In genomic region chr2:198127627-198128026, GRCh38 we compare ENCODE assay signal across 7 cellular contexts.
DNase-seq lines count a peak whose midpoint lies in the region; ATAC-seq and TF ChIP-seq lines count a peak whose summit lies in the region.

No MANE protein-coding gene starts in this region.

- H3K9me3 ChIP-seq in esophagus muscularis mucosa, result no peaks in the 10 kb centered on the region
- no peaks in the 10 kb centered on the region for H3K9me3 ChIP-seq in uterus

- TF ChIP-seq CTCF in GM12865 (IDR thresholded peaks at IDR 0.05; ENCODE audit: insufficient read depth, low read depth, low read length, missing control alignments) (peak; percentile 69), esophagus muscularis mucosa (IDR thresholded peaks at IDR 0.05) (peak; percentile 55 to 66 (median 59)), neural crest cell (conservative IDR thresholded peaks at IDR 0.05) (peak; percentile 75), uterus (IDR thresholded peaks at IDR 0.05) (peak; percentile 37 to 51 (median 44))

- WGBS in esophagus muscularis mucosa, result 91% methylated on average over 1 of the region's 1 CpG

- H3K27me3 ChIP-seq in esophagus muscularis mucosa (no peaks in the 10 kb centered on the region), uterus (no peaks in the 10 kb centered on the region)

- peak; percentile 70 for ATAC-seq in HG02759 (IDR thresholded peaks at IDR 0.05; ENCODE audit: unreplicated experiment)

- peaks cover 8 to 28% (median 16%) of the 10 kb centered on the region in 4 donors for H3K4me1 ChIP-seq in esophagus muscularis mucosa
- H3K4me1 ChIP-seq in uterus, result no peaks in the 10 kb centered on the region

- DNase-seq in GM12865 (ENCODE audit: low read depth) (peak; percentile 78), NCI-H460 (ENCODE audit: extremely low read depth, low read depth) (peak; percentile 64), esophagus muscularis mucosa (ENCODE audit: extremely low spot score) (no peak), neural crest cell (ENCODE audit: low read depth, low spot score) (peak; percentile 9), uterus (peak; percentile 19 to 21)
- DNase-seq in activated CD4-positive, alpha-beta T cell treated with anti-CD3 and anti-CD28 coated beads, Interleukin-2, amount 50 U/mL, for 48 hours, result peak; percentile 45 to 53

- no peaks in the 10 kb centered on the region for H3K36me3 Mint-ChIP-seq in neural crest cell (ENCODE audit: low read depth)

- H3K4me3 ChIP-seq in GM12865 (ENCODE audit: low read depth, low read length), result no peak overlapping the region
- H3K4me3 ChIP-seq in esophagus muscularis mucosa, result no peak overlapping the region
- H3K4me3 ChIP-seq in uterus, result no peak overlapping the region

- H3K27me3 Mint-ChIP-seq in neural crest cell (ENCODE audit: low read depth), result peaks cover 11% of the 10 kb centered on the region

- H3K27ac ChIP-seq in esophagus muscularis mucosa (replicated peaks in 1 of 4) (no peak overlapping the region), uterus (no peak overlapping the region)

- no peak for TF ChIP-seq POLR2A in esophagus muscularis mucosa (IDR thresholded peaks at IDR 0.05; ENCODE audit: low read depth)
- no peak for TF ChIP-seq POLR2A in uterus (IDR thresholded peaks at IDR 0.05)

- no peak overlapping the region for H3K27ac Mint-ChIP-seq in neural crest cell (ENCODE audit: unreplicated experiment)

- H3K36me3 ChIP-seq in esophagus muscularis mucosa (peaks cover 0 to 6% (median 0%) of the 10 kb centered on the region in 4 donors), uterus (no peaks in the 10 kb centered on the region)

- TF ChIP-seq EP300 in esophagus muscularis mucosa (IDR thresholded peaks at IDR 0.05), result no peak

- intact Hi-C loops in esophagus muscularis mucosa (cut with DNase I), result loop anchor here (2.0 kb wide), 1 partner anchor 325 kb away; no protein-coding TSS in a partner anchor
- intact Hi-C loops in uterus (cut with DNase I; ENCODE audit: low total_unique reads), result loop anchor here (5.0 kb wide), 1 partner anchor 325 kb away; the partner anchor contains the start of gene PLCL1

- no peaks in the 10 kb centered on the region for H3K9me3 Mint-ChIP-seq in neural crest cell

- H3K4me3 Mint-ChIP-seq in neural crest cell, result no peak overlapping the region

- no peaks in the 10 kb centered on the region for H3K4me1 Mint-ChIP-seq in neural crest cell
